21 cellular contexts compared by ENCODE assay signal in genomic region chr1:160367516-160367900, GRCh38. TPM values are rescaled to one million over a fixed set of nuclear protein-coding genes. Genes with fewer than 3 reads are reported as not detected.
"Had no signal": no experiment of that assay in that cellular context is flagged by ENCODE, and none has a peak within 500 bp of the region (broad histone marks: within the 10 kb centered on the region; RNA-seq: fewer than 3 reads in every experiment).

No MANE protein-coding gene starts in this region.

- H3K9me3 Mint-ChIP-seq: activated CD4-positive, alpha-beta memory T cell treated with anti-CD3 and anti-CD28 coated beads, Interleukin-2, amount 10 ng/mL, durations not matched to agents 7 days and 5 days; activated naive CD8-positive, alpha-beta T cell treated with anti-CD3 and anti-CD28 coated beads, Interleukin-2, amount 50 U/mL, for 24 hours; naive B cell had no signal

- H3K27ac Mint-ChIP-seq: activated CD4-positive, alpha-beta memory T cell treated with anti-CD3 and anti-CD28 coated beads, Interleukin-2, amount 10 ng/mL, durations not matched to agents 7 days and 5 days; activated naive CD8-positive, alpha-beta T cell treated with anti-CD3 and anti-CD28 coated beads, Interleukin-2, amount 50 U/mL, for 24 hours; progenitor cell of endocrine pancreas had no signal

- DNase-seq: activated CD4-positive, alpha-beta memory T cell treated with anti-CD3 and anti-CD28 coated beads, Interleukin-2, amount 10 ng/mL, durations not matched to agents 7 days and 5 days; activated CD4-positive, alpha-beta T cell treated with anti-CD3 and anti-CD28 coated beads for 4 hours; activated naive CD4-positive, alpha-beta T cell; activated naive CD8-positive, alpha-beta T cell treated with anti-CD3 and anti-CD28 coated beads, Interleukin-2, amount 50 U/mL, for 24 hours; dermis blood vessel endothelial cell; gastrocnemius medialis; heart right ventricle; left lung; mammary epithelial cell; naive B cell; occipital lobe; right cardiac atrium; stimulated activated CD4-positive, alpha-beta T cell treated with anti-CD3 and anti-CD28 coated beads, Interleukin-15, amount 100 ng/mL, for 24 hours; stimulated activated CD4-positive, alpha-beta T cell treated with anti-CD3 and anti-CD28 coated beads, Interleukin-4, amount 100 ng/mL, for 1 hour; stimulated activated naive CD4-positive, alpha-beta T cell; tibial artery had no signal

- H3K4me1 ChIP-seq: ascending aorta, gastrocnemius medialis, left lung, tibial artery had no signal

- H3K27me3 ChIP-seq: ascending aorta, left lung had no signal

- H3K27me3 Mint-ChIP-seq: activated naive CD8-positive, alpha-beta T cell treated with anti-CD3 and anti-CD28 coated beads, Interleukin-2, amount 50 U/mL, for 24 hours; naive B cell; progenitor cell of endocrine pancreas had no signal

- H3K4me3 ChIP-seq: ascending aorta, gastrocnemius medialis, heart right ventricle, left lung, skin epidermis, tibial artery had no signal

- H3K36me3 Mint-ChIP-seq: naive B cell had no signal

- H3K27ac ChIP-seq: ascending aorta, gastrocnemius medialis, heart right ventricle, left lung, skin epidermis, tibial artery had no signal

- ATAC-seq: activated naive CD8-positive, alpha-beta T cell treated with anti-CD3 and anti-CD28 coated beads, Interleukin-2, amount 50 U/mL, for 24 hours; gastrocnemius medialis; left lung; right cardiac atrium had no signal

- H3K9me3 ChIP-seq: ascending aorta, gastrocnemius medialis, heart right ventricle, left lung, tibial artery had no signal

- H3K4me1 Mint-ChIP-seq: activated naive CD8-positive, alpha-beta T cell treated with anti-CD3 and anti-CD28 coated beads, Interleukin-2, amount 50 U/mL, for 24 hours had no signal

- H3K4me3 Mint-ChIP-seq: activated CD4-positive, alpha-beta memory T cell treated with anti-CD3 and anti-CD28 coated beads, Interleukin-2, amount 10 ng/mL, durations not matched to agents 7 days and 5 days; activated naive CD8-positive, alpha-beta T cell treated with anti-CD3 and anti-CD28 coated beads, Interleukin-2, amount 50 U/mL, for 24 hours; naive B cell had no signal

- H3K36me3 ChIP-seq: ascending aorta, gastrocnemius medialis, heart right ventricle, left lung, tibial artery had no signal

RNA-seq across cellular contexts. Expression of gene NHLH1, which starts 0.6 kb away (rescaled TPM):
- total RNA-seq: ascending aorta, mammary epithelial cell, mononuclear cell had no signal

RNA-seq across cellular contexts. Expression of gene VANGL2, which starts 32.9 kb away (rescaled TPM):
- total RNA-seq: activated CD4-positive, alpha-beta memory T cell treated with anti-CD3 and anti-CD28 coated beads, Interleukin-2, amount 10 ng/mL, durations not matched to agents 7 days and 5 days; T-helper 1 cell treated with Interleukin-12 subunit alpha and Interleukin-12 subunit beta and Interleukin-4 antibody, amounts not matched to agents 30 ng/mL and 1 ng/mL, for 36 hours had no signal
